In genomic region chr1:39292401-39292800, GRCh38 we compare ENCODE assay signal across 27 cellular contexts.
"Had no signal": no experiment of that assay in that cellular context is flagged by ENCODE, and none has a peak within 500 bp of the region (broad histone marks: within the 10 kb centered on the region; RNA-seq: fewer than 3 reads in every experiment).

No MANE protein-coding gene starts in this region.

- H3K27me3 Mint-ChIP-seq: activated B cell treated with CpG ODN at 0.5 μM for 24 hours; activated CD4-positive, alpha-beta T cell treated with anti-CD3 and anti-CD28 coated beads for 36 hours; activated naive CD8-positive, alpha-beta T cell treated with anti-CD3 and anti-CD28 coated beads, Interleukin-2, amount 50 U/mL, for 24 hours; memory B cell; stimulated activated naive CD8-positive, alpha-beta T cell treated with anti-CD3 and anti-CD28 coated beads, Interleukin-15, Interleukin-2, amounts not matched to agents 100 ng/mL and 50 ng/mL, for 24 hours had no signal

- H3K36me3 ChIP-seq: ovary had no signal

- H3K4me1 ChIP-seq: psoas muscle had no signal

- ATAC-seq: activated CD4-positive, alpha-beta T cell treated with anti-CD3 and anti-CD28 coated beads for 36 hours; activated naive CD8-positive, alpha-beta T cell treated with anti-CD3 and anti-CD28 coated beads, Interleukin-2, amount 50 U/mL, for 24 hours; body of pancreas; gastroesophageal sphincter; left cardiac atrium; mucosa of descending colon; psoas muscle had no signal

- H3K4me1 Mint-ChIP-seq: activated B cell treated with CpG ODN at 0.5 μM for 24 hours; activated naive CD8-positive, alpha-beta T cell treated with anti-CD3 and anti-CD28 coated beads, Interleukin-2, amount 50 U/mL, for 24 hours; memory B cell had no signal

- H3K9me3 Mint-ChIP-seq: activated B cell treated with CpG ODN at 0.5 μM for 24 hours; activated naive CD8-positive, alpha-beta T cell treated with anti-CD3 and anti-CD28 coated beads, Interleukin-2, amount 50 U/mL, for 24 hours; activated T-helper 1 cell treated with anti-CD3 and anti-CD28 coated beads, Interleukin-12 subunit alpha, Interleukin-12 subunit beta, Interleukin-2, Interleukin-4 antibody, amounts not matched to agents 30 ng/mL and 10 ng/mL and 1 ng/mL, durations not matched to agents 14 hours and 24 hours and 36 hours; memory B cell; stimulated activated naive CD8-positive, alpha-beta T cell treated with anti-CD3 and anti-CD28 coated beads, Interleukin-15, Interleukin-2, amounts not matched to agents 100 ng/mL and 50 ng/mL, for 24 hours; T-helper 1 cell treated with Interleukin-12 subunit alpha and Interleukin-12 subunit beta and Interleukin-4 antibody, amounts not matched to agents 30 μg/mL and 1 μg/mL, for 36 hours had no signal

- H3K4me3 Mint-ChIP-seq: activated B cell treated with CpG ODN at 0.5 μM for 24 hours; activated CD4-positive, alpha-beta T cell treated with anti-CD3 and anti-CD28 coated beads for 36 hours; activated naive CD8-positive, alpha-beta T cell treated with anti-CD3 and anti-CD28 coated beads, Interleukin-2, amount 50 U/mL, for 24 hours; activated T-helper 1 cell treated with anti-CD3 and anti-CD28 coated beads, Interleukin-12 subunit alpha, Interleukin-12 subunit beta, Interleukin-2, Interleukin-4 antibody, amounts not matched to agents 30 ng/mL and 10 ng/mL and 1 ng/mL, durations not matched to agents 14 hours and 24 hours and 36 hours; memory B cell; stimulated activated naive CD8-positive, alpha-beta T cell treated with anti-CD3 and anti-CD28 coated beads, Interleukin-15, Interleukin-2, amounts not matched to agents 100 ng/mL and 50 ng/mL, for 24 hours; T-helper 1 cell treated with Interleukin-12 subunit alpha and Interleukin-12 subunit beta and Interleukin-4 antibody, amounts not matched to agents 30 μg/mL and 1 μg/mL, for 36 hours had no signal

- DNase-seq: activated B cell treated with CpG ODN at 0.5 μM for 24 hours; activated CD4-positive, alpha-beta T cell treated with anti-CD3 and anti-CD28 coated beads for 36 hours; activated CD4-positive, alpha-beta T cell treated with anti-CD3 and anti-CD28 coated beads, Interleukin-2, amount 50 U/mL, for 48 hours; activated gamma-delta T cell; activated naive CD4-positive, alpha-beta T cell treated with anti-CD3 and anti-CD28 coated beads, Interleukin-2, amount 50 U/mL, for 16 hours; activated naive CD8-positive, alpha-beta T cell treated with anti-CD3 and anti-CD28 coated beads, Interleukin-2, amount 50 U/mL, for 24 hours; body of pancreas; effector CD8-positive, alpha-beta T cell; head of caudate nucleus; hypothalamus; islet precursor cell; left cardiac atrium; mucosa of descending colon; ovary; psoas muscle; stimulated activated CD4-positive, alpha-beta T cell treated with anti-CD3 and anti-CD28 coated beads, Interleukin-12 subunit alpha, Interleukin-12 subunit beta, amount 100 ng/mL, for 4 hours; stimulated activated CD4-positive, alpha-beta T cell treated with anti-CD3 and anti-CD28 coated beads, Interleukin-4, amount 100 ng/mL, for 4 hours; T1000; tibial artery had no signal

- H3K27ac ChIP-seq: esophagus muscularis mucosa, gastroesophageal sphincter, neutrophil, ovary, psoas muscle, right atrium auricular region, tibial artery had no signal

- H3K4me3 ChIP-seq: body of pancreas, esophagus muscularis mucosa, gastroesophageal sphincter, mucosa of descending colon, ovary, psoas muscle, right atrium auricular region, tibial artery had no signal

- H3K9me3 ChIP-seq: body of pancreas, esophagus muscularis mucosa, gastroesophageal sphincter, mucosa of descending colon, neutrophil, ovary, psoas muscle, right atrium auricular region, tibial artery had no signal

- H3K27me3 ChIP-seq: body of pancreas, esophagus muscularis mucosa, gastroesophageal sphincter, neutrophil, ovary, right atrium auricular region, tibial artery had no signal

- H3K27ac Mint-ChIP-seq: activated B cell treated with CpG ODN at 0.5 μM for 24 hours; activated CD4-positive, alpha-beta T cell treated with anti-CD3 and anti-CD28 coated beads for 36 hours; activated naive CD8-positive, alpha-beta T cell treated with anti-CD3 and anti-CD28 coated beads, Interleukin-2, amount 50 U/mL, for 24 hours; memory B cell; T-helper 1 cell treated with Interleukin-12 subunit alpha and Interleukin-12 subunit beta and Interleukin-4 antibody, amounts not matched to agents 30 μg/mL and 1 μg/mL, for 36 hours had no signal
